Comparison of ENCODE assay signal across 20 cellular contexts in genomic region chr12:54535474-54535873, GRCh38. TPM values are rescaled to one million over a fixed set of nuclear protein-coding genes. Genes with fewer than 3 reads are reported as not detected.
A peak's percentile ranks its signal among the peaks of the same experiment; 100 is the strongest.
DNase-seq lines count a peak whose midpoint lies in the region; ATAC-seq and TF ChIP-seq lines count a peak whose summit lies in the region.
"Had no signal": no experiment of that assay in that cellular context is flagged by ENCODE, and none has a peak within 500 bp of the region (broad histone marks: within the 10 kb centered on the region; RNA-seq: fewer than 3 reads in every experiment).

No MANE protein-coding gene starts in this region.

- no peak overlapping the region for H3K27ac ChIP-seq in CD8-positive, alpha-beta T cell (ENCODE audit: low read depth, low read length)

- no peaks in the 10 kb centered on the region for H3K4me1 ChIP-seq in CD8-positive, alpha-beta T cell (ENCODE audit: insufficient read depth, low read length)

- DNase-seq in activated T-cell treated with anti-CD3 and anti-CD28 coated beads, Interleukin-2, amount 50 U/mL, for 4 hours, result no peak
- no peak for DNase-seq in activated T-cell treated with anti-CD3 and anti-CD28 coated beads, Interleukin-2, amount 50 U/mL, for 1 hour
- no peak for DNase-seq in CD8-positive, alpha-beta T cell
- DNase-seq in activated T-helper 2 cell treated with anti-CD3 and anti-CD28 coated beads, Interferon-gamma antibody, Interleukin-2, Interleukin-4, amounts not matched to agents 10 μg/mL and 5 μg/mL and 100 μg/mL, durations not matched to agents 14 hours and 24 hours and 36 hours (ENCODE audit: low spot score), result no peak
- no peak for DNase-seq in stimulated activated naive B cell treated with anti-CD40 and anti-IgM and Interleukin-4, amounts not matched to agents 10 μg/mL and 1 μg/mL and 100 μg/mL, for 72 hours
- DNase-seq in left lobe of liver (ENCODE audit: low spot score) (no peak), chondrocyte (ENCODE audit: low spot score) (no peak)
- DNase-seq: C1 segment of cervical spinal cord, COR-L47, H9, IMR-90, Karpas-422, NCI-H1417 treated with DMSO at 0.1 percent for 48 hours, NCI-H187 treated with DMSO at 0.1 percent for 48 hours, NCI-H226, NCI-H524, NCI-H82, SHP77 had no signal

- peaks cover 92% of the 10 kb centered on the region for H3K36me3 ChIP-seq in CD8-positive, alpha-beta T cell (ENCODE audit: insufficient read depth, low read length)

- peak overlapping the region; percentile 1 for H3K27ac Mint-ChIP-seq in CD8-positive, alpha-beta T cell
- H3K27ac Mint-ChIP-seq in activated T-helper 2 cell treated with anti-CD3 and anti-CD28 coated beads, Interferon-gamma antibody, Interleukin-2, Interleukin-4, amounts not matched to agents 10 μg/mL and 5 μg/mL and 100 μg/mL, durations not matched to agents 14 hours and 24 hours and 36 hours, result peak overlapping the region; percentile 27
- peak overlapping the region; percentile 6 for H3K27ac Mint-ChIP-seq in stimulated activated naive B cell treated with anti-CD40 and anti-IgM and Interleukin-4, amounts not matched to agents 10 μg/mL and 1 μg/mL and 100 μg/mL, for 72 hours
- no peak overlapping the region for H3K27ac Mint-ChIP-seq in chondrocyte (ENCODE audit: unreplicated experiment)
- H3K27ac Mint-ChIP-seq: H9 had no signal

- H3K27me3 ChIP-seq in CD8-positive, alpha-beta T cell (ENCODE audit: insufficient read depth, low read length), result no peaks in the 10 kb centered on the region

- no peak overlapping the region for H3K4me3 ChIP-seq in CD8-positive, alpha-beta T cell (ENCODE audit: low read depth, low read length)

- TF ChIP-seq CTCF in CD8-positive, alpha-beta T cell (IDR thresholded peaks at IDR 0.05), result no peak
- TF ChIP-seq CTCF in chondrocyte (IDR thresholded peaks at IDR 0.05), result no peak

- CTCF ChIA-PET in CD8-positive, alpha-beta T cell (lab: Charles Lee), result interaction anchor here (0.7 kb wide), 1 partner anchor 67 kb away, joined by 3 read pairs; no protein-coding TSS in a partner anchor

- no peaks in the 10 kb centered on the region for H3K9me3 Mint-ChIP-seq in activated T-cell treated with anti-CD3 and anti-CD28 coated beads, Interleukin-2, amount 50 U/mL, for 4 hours
- H3K9me3 Mint-ChIP-seq in CD8-positive, alpha-beta T cell, result no peaks in the 10 kb centered on the region
- no peaks in the 10 kb centered on the region for H3K9me3 Mint-ChIP-seq in activated T-helper 2 cell treated with anti-CD3 and anti-CD28 coated beads, Interferon-gamma antibody, Interleukin-2, Interleukin-4, amounts not matched to agents 10 μg/mL and 5 μg/mL and 100 μg/mL, durations not matched to agents 14 hours and 24 hours and 36 hours
- H3K9me3 Mint-ChIP-seq in stimulated activated naive B cell treated with anti-CD40 and anti-IgM and Interleukin-4, amounts not matched to agents 10 μg/mL and 1 μg/mL and 100 μg/mL, for 72 hours, result no peaks in the 10 kb centered on the region
- H3K9me3 Mint-ChIP-seq in chondrocyte (ENCODE audit: low read depth), result no peaks in the 10 kb centered on the region
- H3K9me3 Mint-ChIP-seq: H9 had no signal

- no peaks in the 10 kb centered on the region for H3K27me3 Mint-ChIP-seq in activated T-cell treated with anti-CD3 and anti-CD28 coated beads, Interleukin-2, amount 50 U/mL, for 4 hours (ENCODE audit: low read depth)
- H3K27me3 Mint-ChIP-seq in CD8-positive, alpha-beta T cell (ENCODE audit: low read depth), result no peaks in the 10 kb centered on the region
- no peaks in the 10 kb centered on the region for H3K27me3 Mint-ChIP-seq in activated T-helper 2 cell treated with anti-CD3 and anti-CD28 coated beads, Interferon-gamma antibody, Interleukin-2, Interleukin-4, amounts not matched to agents 10 μg/mL and 5 μg/mL and 100 μg/mL, durations not matched to agents 14 hours and 24 hours and 36 hours (ENCODE audit: low read depth)
- no peaks in the 10 kb centered on the region for H3K27me3 Mint-ChIP-seq in stimulated activated naive B cell treated with anti-CD40 and anti-IgM and Interleukin-4, amounts not matched to agents 10 μg/mL and 1 μg/mL and 100 μg/mL, for 72 hours
- H3K27me3 Mint-ChIP-seq in chondrocyte (ENCODE audit: low read depth), result peaks cover 63% of the 10 kb centered on the region

- H3K36me3 Mint-ChIP-seq in activated T-cell treated with anti-CD3 and anti-CD28 coated beads, Interleukin-2, amount 50 U/mL, for 4 hours (ENCODE audit: insufficient read depth), result peaks cover 68% of the 10 kb centered on the region
- H3K36me3 Mint-ChIP-seq in CD8-positive, alpha-beta T cell, result peaks cover 98% of the 10 kb centered on the region
- H3K36me3 Mint-ChIP-seq in activated T-helper 2 cell treated with anti-CD3 and anti-CD28 coated beads, Interferon-gamma antibody, Interleukin-2, Interleukin-4, amounts not matched to agents 10 μg/mL and 5 μg/mL and 100 μg/mL, durations not matched to agents 14 hours and 24 hours and 36 hours (ENCODE audit: low read depth), result peaks cover 94% of the 10 kb centered on the region
- H3K36me3 Mint-ChIP-seq in stimulated activated naive B cell treated with anti-CD40 and anti-IgM and Interleukin-4, amounts not matched to agents 10 μg/mL and 1 μg/mL and 100 μg/mL, for 72 hours, result peaks cover 45 to 87% of the 10 kb centered on the region in 2 donors
- H3K36me3 Mint-ChIP-seq in chondrocyte (ENCODE audit: low read depth), result no peaks in the 10 kb centered on the region

- POLR2A ChIA-PET in CD8-positive, alpha-beta T cell (lab: Charles Lee), result no interaction called here

- no peak overlapping the region for H3K4me3 Mint-ChIP-seq in activated T-cell treated with anti-CD3 and anti-CD28 coated beads, Interleukin-2, amount 50 U/mL, for 4 hours
- H3K4me3 Mint-ChIP-seq in CD8-positive, alpha-beta T cell, result no peak overlapping the region
- no peak overlapping the region for H3K4me3 Mint-ChIP-seq in activated T-helper 2 cell treated with anti-CD3 and anti-CD28 coated beads, Interferon-gamma antibody, Interleukin-2, Interleukin-4, amounts not matched to agents 10 μg/mL and 5 μg/mL and 100 μg/mL, durations not matched to agents 14 hours and 24 hours and 36 hours (ENCODE audit: low read depth)
- H3K4me3 Mint-ChIP-seq in stimulated activated naive B cell treated with anti-CD40 and anti-IgM and Interleukin-4, amounts not matched to agents 10 μg/mL and 1 μg/mL and 100 μg/mL, for 72 hours, result no peak overlapping the region
- H3K4me3 Mint-ChIP-seq in chondrocyte (ENCODE audit: unreplicated experiment), result no peak overlapping the region
- H3K4me3 Mint-ChIP-seq: H9 had no signal

- intact Hi-C loops in CD8-positive, alpha-beta T cell (cut with DNase I, micrococcal nuclease), result no loop called here
- intact Hi-C loops in activated T-helper 2 cell treated with anti-CD3 and anti-CD28 coated beads, Interferon-gamma antibody, Interleukin-2, Interleukin-4, amounts not matched to agents 10 μg/mL and 5 μg/mL and 100 μg/mL, durations not matched to agents 14 hours and 24 hours and 36 hours (cut with micrococcal nuclease), result no loop called here

- no peaks in the 10 kb centered on the region for H3K9me3 ChIP-seq in CD8-positive, alpha-beta T cell (ENCODE audit: low read length)

- peaks cover 11% of the 10 kb centered on the region for H3K4me1 Mint-ChIP-seq in activated T-cell treated with anti-CD3 and anti-CD28 coated beads, Interleukin-2, amount 50 U/mL, for 4 hours (ENCODE audit: low read depth)
- no peaks in the 10 kb centered on the region for H3K4me1 Mint-ChIP-seq in CD8-positive, alpha-beta T cell (ENCODE audit: low read depth)
- peaks cover 3% of the 10 kb centered on the region for H3K4me1 Mint-ChIP-seq in activated T-helper 2 cell treated with anti-CD3 and anti-CD28 coated beads, Interferon-gamma antibody, Interleukin-2, Interleukin-4, amounts not matched to agents 10 μg/mL and 5 μg/mL and 100 μg/mL, durations not matched to agents 14 hours and 24 hours and 36 hours (ENCODE audit: low read depth)
- peaks cover 6 to 13% of the 10 kb centered on the region in 2 donors for H3K4me1 Mint-ChIP-seq in stimulated activated naive B cell treated with anti-CD40 and anti-IgM and Interleukin-4, amounts not matched to agents 10 μg/mL and 1 μg/mL and 100 μg/mL, for 72 hours
- no peaks in the 10 kb centered on the region for H3K4me1 Mint-ChIP-seq in chondrocyte (ENCODE audit: low read depth)

- ATAC-seq in activated T-cell treated with anti-CD3 and anti-CD28 coated beads, Interleukin-2, amount 50 U/mL, for 4 hours, result peak; percentile 23 to 50
- no peak for ATAC-seq in CD8-positive, alpha-beta T cell
- ATAC-seq in stimulated activated naive B cell treated with anti-CD40 and anti-IgM and Interleukin-4, amounts not matched to agents 10 μg/mL and 1 μg/mL and 100 μg/mL, for 72 hours (replicated peaks), result no peak
- ATAC-seq in left lobe of liver, result no peak

RNA-seq across cellular contexts. Expression of gene PDE1B, which starts 13.9 kb away (rescaled TPM):
- total RNA-seq in activated T-cell treated with anti-CD3 and anti-CD28 coated beads, Interleukin-2, amount 50 U/mL, for 4 hours, result 1 to 10 TPM; 6.9 to 8.7 (median 7.9) TPM
- total RNA-seq in CD8-positive, alpha-beta T cell, result 1 to 10 TPM; 6.8 to 7.1 TPM
- 17.1 and 18.7 TPM in 2 replicates for total RNA-seq in activated T-helper 2 cell treated with anti-CD3 and anti-CD28 coated beads, Interferon-gamma antibody, Interleukin-2, Interleukin-4, amounts not matched to agents 10 μg/mL and 5 μg/mL and 100 μg/mL, durations not matched to agents 14 hours and 24 hours and 36 hours
- total RNA-seq in left lobe of liver (1.4 TPM), chondrocyte (0.12 TPM in 1 of 3 replicates, not detected in the others)
- total RNA-seq: IMR-90, MCF 10A, RPMI7951 had no signal

RNA-seq across cellular contexts. Expression of gene NCKAP1L, which starts 37.9 kb away (rescaled TPM):
- total RNA-seq in activated T-cell treated with anti-CD3 and anti-CD28 coated beads, Interleukin-2, amount 50 U/mL, for 4 hours, result 10 to 100 TPM; 60.5 to 83.7 (median 79.9) TPM
- 10 to 100 TPM; 76.8 to 79.0 TPM for total RNA-seq in CD8-positive, alpha-beta T cell
- total RNA-seq in activated T-helper 2 cell treated with anti-CD3 and anti-CD28 coated beads, Interferon-gamma antibody, Interleukin-2, Interleukin-4, amounts not matched to agents 10 μg/mL and 5 μg/mL and 100 μg/mL, durations not matched to agents 14 hours and 24 hours and 36 hours, result 105 and 109 TPM in 2 replicates
- total RNA-seq in left lobe of liver, result 5.9 TPM
- not detected in 3 replicates for total RNA-seq in chondrocyte
- total RNA-seq: H9, IMR-90, MCF 10A, RPMI7951 had no signal

RNA-seq across cellular contexts. Expression of gene PPP1R1A, which starts 53.0 kb away (rescaled TPM):
- total RNA-seq in activated T-cell treated with anti-CD3 and anti-CD28 coated beads, Interleukin-2, amount 50 U/mL, for 4 hours, result not detected
- total RNA-seq in CD8-positive, alpha-beta T cell, result not detected
- not detected in 2 replicates for total RNA-seq in activated T-helper 2 cell treated with anti-CD3 and anti-CD28 coated beads, Interferon-gamma antibody, Interleukin-2, Interleukin-4, amounts not matched to agents 10 μg/mL and 5 μg/mL and 100 μg/mL, durations not matched to agents 14 hours and 24 hours and 36 hours
- total RNA-seq in left lobe of liver, result 60.9 TPM
- not detected in 3 replicates for total RNA-seq in chondrocyte
- total RNA-seq: IMR-90, MCF 10A, RPMI7951 had no signal

Comparison
In these comparisons a context has a peak if more than half of its experiments do, and no peak if none do; other contexts are left out.
1. ATAC-seq: peak in activated T-cell treated with anti-CD3 and anti-CD28 coated beads, Interleukin-2, amount 50 U/mL, for 4 hours (2 of 2); none in CD8-positive, alpha-beta T cell (single experiment), stimulated activated naive B cell treated with anti-CD40 and anti-IgM and Interleukin-4, amounts not matched to agents 10 μg/mL and 1 μg/mL and 100 μg/mL, for 72 hours (0 of 2) and left lobe of liver (single experiment).
2. RNA of gene PPP1R1A, which starts 53.0 kb away (total RNA-seq): 60.9 TPM in left lobe of liver (single experiment); not detected in activated T-cell treated with anti-CD3 and anti-CD28 coated beads, Interleukin-2, amount 50 U/mL, for 4 hours, not detected in CD8-positive, alpha-beta T cell, not detected in activated T-helper 2 cell treated with anti-CD3 and anti-CD28 coated beads, Interferon-gamma antibody, Interleukin-2, Interleukin-4, amounts not matched to agents 10 μg/mL and 5 μg/mL and 100 μg/mL, durations not matched to agents 14 hours and 24 hours and 36 hours and not detected in chondrocyte; every median in the first group is over 10 times any median in the second.